Comparison of ENCODE assay signal across 23 cellular contexts in genomic region chr7:154287370-154287769, GRCh38.
"Had no signal": no experiment of that assay in that cellular context is flagged by ENCODE, and none has a peak within 500 bp of the region (broad histone marks: within the 10 kb centered on the region; RNA-seq: fewer than 3 reads in every experiment).

No MANE protein-coding gene starts in this region.

- ATAC-seq: activated naive CD8-positive, alpha-beta T cell treated with anti-CD3 and anti-CD28 coated beads, Interleukin-2, amount 50 U/mL, for 24 hours; activated T-cell treated with anti-CD3 and anti-CD28 coated beads, Interleukin-2, amount 50 U/mL, for 72 hours; esophagus mucosa; left ventricle myocardium superior; stimulated activated naive B cell treated with anti-CD40 and anti-IgM and Interleukin-4, amounts not matched to agents 10 μg/mL and 1 μg/mL and 100 μg/mL, for 72 hours had no signal

- H3K36me3 Mint-ChIP-seq: activated CD4-positive, alpha-beta memory T cell treated with anti-CD3 and anti-CD28 coated beads for 36 hours; stimulated activated naive B cell treated with anti-CD40 and anti-IgM and Interleukin-4, amounts not matched to agents 10 μg/mL and 1 μg/mL and 100 μg/mL, for 72 hours had no signal

- H3K9me3 Mint-ChIP-seq: activated CD4-positive, alpha-beta memory T cell treated with anti-CD3 and anti-CD28 coated beads for 36 hours; nephron progenitor cell had no signal

- H3K27me3 ChIP-seq: sigmoid colon, transverse colon had no signal

- H3K27me3 Mint-ChIP-seq: activated CD4-positive, alpha-beta memory T cell treated with anti-CD3 and anti-CD28 coated beads for 36 hours; activated naive CD8-positive, alpha-beta T cell treated with anti-CD3 and anti-CD28 coated beads, Interleukin-2, amount 50 U/mL, for 24 hours; stimulated activated naive B cell treated with anti-CD40 and anti-IgM and Interleukin-4, amounts not matched to agents 10 μg/mL and 1 μg/mL and 100 μg/mL, for 72 hours had no signal

- H3K4me2 ChIP-seq: smooth muscle cell had no signal

- H3K4me1 Mint-ChIP-seq: activated naive CD8-positive, alpha-beta T cell treated with anti-CD3 and anti-CD28 coated beads, Interleukin-2, amount 50 U/mL, for 24 hours; nephron progenitor cell; stimulated activated naive B cell treated with anti-CD40 and anti-IgM and Interleukin-4, amounts not matched to agents 10 μg/mL and 1 μg/mL and 100 μg/mL, for 72 hours had no signal

- H3K9me3 ChIP-seq: sigmoid colon, transverse colon had no signal

- H3K36me3 ChIP-seq: sigmoid colon, transverse colon had no signal

- H3K4me1 ChIP-seq: sigmoid colon, transverse colon had no signal

- DNase-seq: activated CD4-positive, alpha-beta memory T cell treated with anti-CD3 and anti-CD28 coated beads for 36 hours; activated CD4-positive, alpha-beta T cell treated with anti-CD3 and anti-CD28 coated beads for 4 hours; activated CD4-positive, CD25-positive, alpha-beta regulatory T cell; activated effector memory CD4-positive, alpha-beta T cell treated with anti-CD3 and anti-CD28 coated beads, Interleukin-2, amount 50 U/mL, for 16 hours; activated naive CD4-positive, alpha-beta T cell treated with anti-CD3 and anti-CD28 coated beads, Interleukin-2, amount 50 U/mL, for 16 hours; activated naive CD8-positive, alpha-beta T cell treated with anti-CD3 and anti-CD28 coated beads, Interleukin-2, amount 50 U/mL, for 24 hours; activated T-cell treated with anti-CD3 and anti-CD28 coated beads, Interleukin-2, amount 50 U/mL, for 72 hours; dermis blood vessel endothelial cell; effector memory CD4-positive, alpha-beta T cell; foreskin melanocyte; left ventricle myocardium superior; mammary epithelial cell; nephron progenitor cell; occipital lobe; posterior cingulate gyrus; sigmoid colon; stimulated activated CD4-positive, alpha-beta T cell treated with anti-CD3 and anti-CD28 coated beads, Interleukin-2, amount 100 ng/mL, for 48 hours; stimulated activated CD8-positive, alpha-beta memory T cell treated with anti-CD3 and anti-CD28 coated beads, Interleukin-4, amount 100 ng/mL, for 48 hours; stimulated activated naive B cell treated with anti-CD40 and anti-IgM and Interleukin-4, amounts not matched to agents 10 μg/mL and 1 μg/mL and 100 μg/mL, for 72 hours; T-helper 1 cell; transverse colon had no signal

- H3K4me3 ChIP-seq: sigmoid colon, smooth muscle cell, transverse colon had no signal

- H3K4me3 Mint-ChIP-seq: activated CD4-positive, alpha-beta memory T cell treated with anti-CD3 and anti-CD28 coated beads for 36 hours; activated naive CD8-positive, alpha-beta T cell treated with anti-CD3 and anti-CD28 coated beads, Interleukin-2, amount 50 U/mL, for 24 hours; activated T-cell treated with anti-CD3 and anti-CD28 coated beads, Interleukin-2, amount 50 U/mL, for 72 hours; nephron progenitor cell; stimulated activated naive B cell treated with anti-CD40 and anti-IgM and Interleukin-4, amounts not matched to agents 10 μg/mL and 1 μg/mL and 100 μg/mL, for 72 hours had no signal

- H3K27ac ChIP-seq: sigmoid colon, transverse colon had no signal

- H3K27ac Mint-ChIP-seq: activated CD4-positive, alpha-beta memory T cell treated with anti-CD3 and anti-CD28 coated beads for 36 hours; activated naive CD8-positive, alpha-beta T cell treated with anti-CD3 and anti-CD28 coated beads, Interleukin-2, amount 50 U/mL, for 24 hours; activated T-cell treated with anti-CD3 and anti-CD28 coated beads, Interleukin-2, amount 50 U/mL, for 72 hours; nephron progenitor cell; stimulated activated naive B cell treated with anti-CD40 and anti-IgM and Interleukin-4, amounts not matched to agents 10 μg/mL and 1 μg/mL and 100 μg/mL, for 72 hours had no signal
